ENCODE assay signal across 6 cellular contexts in the genomic region with DNA sequence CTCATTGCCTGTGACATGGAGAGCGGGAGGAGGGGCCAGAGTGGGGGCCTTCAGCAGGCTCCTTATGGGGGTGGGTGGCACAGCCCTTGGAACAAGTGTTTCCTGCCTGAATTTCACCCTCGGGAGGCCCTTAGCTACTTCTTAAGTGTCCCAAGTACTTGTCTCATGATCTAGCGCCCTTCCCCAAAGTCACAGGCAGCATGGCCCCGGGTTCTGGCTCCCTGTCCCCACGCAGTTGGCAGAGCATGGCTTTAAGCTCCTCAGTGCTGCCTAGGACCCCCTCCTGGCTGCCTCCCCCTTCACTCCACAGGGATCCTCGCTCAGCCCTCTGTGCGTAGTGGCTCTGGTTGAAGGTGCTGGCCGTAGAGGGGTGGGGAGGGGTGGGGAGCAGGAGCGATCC.
"Had no signal": no experiment of that assay in that cellular context is flagged by ENCODE, and none has a peak within 500 bp of the region (broad histone marks: within the 10 kb centered on the region; RNA-seq: fewer than 3 reads in every experiment).

No MANE protein-coding gene starts in this region.

- H3K4me1 ChIP-seq: HAP-1 had no signal

- H3K9ac ChIP-seq: GM23248 had no signal

- H3K4me3 ChIP-seq: GM23248, HAP-1, K562 had no signal

- H3K27ac ChIP-seq: GM23248 had no signal

- DNase-seq: GM23248, GOT3, H7, IMR-90 had no signal

- H3K9me3 ChIP-seq: HAP-1 had no signal

- H3K36me3 ChIP-seq: HAP-1 had no signal

- H2AFZ ChIP-seq: GM23248 had no signal
